ENCODE assay signal across 8 cellular contexts in genomic region chr1:26145041-26145959, GRCh38. TPM values are rescaled to one million over a fixed set of nuclear protein-coding genes. Genes with fewer than 3 reads are reported as not detected.
A peak's percentile ranks its signal among the peaks of the same experiment; 100 is the strongest.
DNase-seq lines count a peak whose midpoint lies in the region; ATAC-seq and TF ChIP-seq lines count a peak whose summit lies in the region.

No MANE protein-coding gene starts in this region.

- H3K9me3 ChIP-seq in left lung: no peaks in the 10 kb centered on the region

- TF ChIP-seq CTCF in HFFc6 (IDR thresholded peaks at IDR 0.05) (peak; percentile 93), chondrocyte (IDR thresholded peaks at IDR 0.05) (peak; percentile 91), left lung (IDR thresholded peaks at IDR 0.05) (peak; percentile 81 to 86)

- no peak overlapping the region for H3K4me3 Mint-ChIP-seq in HFFc6
- no peak overlapping the region for H3K4me3 Mint-ChIP-seq in chondrocyte (ENCODE audit: unreplicated experiment)

- H3K36me3 Mint-ChIP-seq in HFFc6 (ENCODE audit: low read depth) (no peaks in the 10 kb centered on the region), chondrocyte (ENCODE audit: low read depth) (no peaks in the 10 kb centered on the region)

- H3K27ac ChIP-seq in left lung: no peak overlapping the region

- H3K27me3 Mint-ChIP-seq in HFFc6 (ENCODE audit: insufficient read depth): peaks cover 34% of the 10 kb centered on the region
- peaks cover 4% of the 10 kb centered on the region for H3K27me3 Mint-ChIP-seq in chondrocyte (ENCODE audit: low read depth)

- DNase-seq in C1 segment of cervical spinal cord (lab: John Stamatoyannopoulos, UW): peak in 12 of 14 donors; percentile 25 to 76 (median 45)
- peak; percentile 48 for DNase-seq in HFFc6
- peak; percentile 88 for DNase-seq in NCI-H510A (lab: John Stamatoyannopoulos, UW)
- peak; percentile 58 to 67 for DNase-seq in activated CD4-positive, alpha-beta T cell treated with anti-CD3 and anti-CD28 coated beads for 24 hours (ENCODE audit: low read depth in 2 of 2)
- no peak for DNase-seq in chondrocyte (ENCODE audit: low spot score)
- peak; percentile 76 to 81 for DNase-seq in left lung
- DNase-seq in stimulated activated CD4-positive, alpha-beta T cell treated with anti-CD3 and anti-CD28 coated beads, Interleukin-4, amount 100 ng/mL, for 24 hours: peak; percentile 78

- no peaks in the 10 kb centered on the region for H3K27me3 ChIP-seq in left lung

- H3K4me1 Mint-ChIP-seq in HFFc6 (ENCODE audit: low read depth): no peaks in the 10 kb centered on the region
- H3K4me1 Mint-ChIP-seq in chondrocyte (ENCODE audit: low read depth): no peaks in the 10 kb centered on the region

- H3K27ac Mint-ChIP-seq in HFFc6 (no peak overlapping the region), chondrocyte (ENCODE audit: unreplicated experiment) (no peak overlapping the region)

- H3K9me3 Mint-ChIP-seq in HFFc6 (no peaks in the 10 kb centered on the region), chondrocyte (ENCODE audit: low read depth) (no peaks in the 10 kb centered on the region)

- H3K4me3 ChIP-seq in left lung: no peak overlapping the region

- H3K4me1 ChIP-seq in left lung: peaks cover 0 to 10% of the 10 kb centered on the region in 2 donors

- intact Hi-C loops in left lung (cut with DNase I): loop anchor here in 1 of 2 donors (5.0 kb wide), 1 partner anchor 43 kb away; no protein-coding TSS in a partner anchor

- ATAC-seq in left lung (peak; percentile 97), GM19397 (IDR thresholded peaks at IDR 0.05; ENCODE audit: unreplicated experiment) (no peak)

- H3K36me3 ChIP-seq in left lung: no peaks in the 10 kb centered on the region

RNA-seq across cellular contexts. Expression of gene FAM110D, which starts 13.6 kb away (rescaled TPM):
- not detected for total RNA-seq in HFFc6 (2021; fragmentation: NEBNext Ultra II Directional; extraction: Animal tissue kit (Norgen Biotek cat#: 25700))
- total RNA-seq in chondrocyte (0.22 to 0.27 TPM (median 0.23 TPM) in 3 replicates), left lung (1 to 10 TPM; 2.3 to 5.1 TPM)

RNA-seq across cellular contexts. Expression of gene C1orf232, which starts 23.5 kb away (rescaled TPM):
- not detected for total RNA-seq in HFFc6 (2021; fragmentation: NEBNext Ultra II Directional; extraction: Animal tissue kit (Norgen Biotek cat#: 25700))
- total RNA-seq in chondrocyte: not detected in 3 replicates
- total RNA-seq in left lung: not detected

RNA-seq across cellular contexts. Expression of gene ZNF593, which starts 24.4 kb away (rescaled TPM):
- 10 to 100 TPM; 33.5 to 46.3 (median 38.7) TPM for total RNA-seq in HFFc6 (2021; fragmentation: NEBNext Ultra II Directional; extraction: Animal tissue kit (Norgen Biotek cat#: 25700))
- total RNA-seq in chondrocyte: 19.6 to 27.0 TPM (median 22.4 TPM) in 3 replicates
- 10 to 100 TPM; 23.2 to 32.2 TPM for total RNA-seq in left lung

RNA-seq across cellular contexts. Expression of gene ZNF593OS, which starts 26.3 kb away (rescaled TPM):
- total RNA-seq in HFFc6 (2021; fragmentation: NEBNext Ultra II Directional; extraction: Animal tissue kit (Norgen Biotek cat#: 25700)): not detected
- total RNA-seq in chondrocyte: not detected in 3 replicates
- not detected for total RNA-seq in left lung

RNA-seq across cellular contexts. Expression of gene CNKSR1, which starts 32.0 kb away (rescaled TPM):
- total RNA-seq in HFFc6 (2021; fragmentation: NEBNext Ultra II Directional; extraction: Animal tissue kit (Norgen Biotek cat#: 25700)): under 1 TPM; 0.19 to 0.57 (median 0.33) TPM
- total RNA-seq in chondrocyte (0.18 to 0.80 TPM (median 0.58 TPM) in 3 replicates), left lung (10 to 100 TPM; 17.2 to 32.9 TPM)
